ENCODE assay signal across 8 cellular contexts in the genomic region with DNA sequence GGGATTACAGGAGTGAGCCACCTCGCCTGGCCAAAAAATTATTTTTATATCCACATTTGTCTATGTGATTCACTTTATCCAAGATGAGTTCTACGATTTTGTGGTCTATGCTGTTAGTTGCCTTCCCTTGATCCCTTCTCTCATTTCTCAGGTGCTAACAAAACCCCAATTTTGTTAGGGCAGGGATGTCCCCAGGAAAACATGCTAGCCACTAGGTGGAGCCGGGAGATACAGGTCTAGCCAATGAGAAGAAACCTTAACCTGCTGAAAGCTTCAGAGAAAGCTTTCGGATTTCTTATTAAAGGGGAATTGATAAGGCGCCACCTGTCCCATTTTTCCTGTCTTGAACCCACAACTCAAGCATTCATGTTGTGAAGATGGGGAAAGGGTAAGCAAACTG.
DNase-seq lines count a peak whose midpoint lies in the region; ATAC-seq and TF ChIP-seq lines count a peak whose summit lies in the region.

No MANE protein-coding gene starts in this region.

- peak; percentile 67 for TF ChIP-seq CTCF in AG09319 (IDR thresholded peaks at IDR 0.05; ENCODE audit: low read depth, low read length)
- TF ChIP-seq CTCF in HEK293 (tag by site-specific recombination; IDR thresholded peaks at IDR 0.05) = 0 out of 2 replicates have a peak, but pooled peaks have one; percentile 16

- peaks cover 25% of the 10 kb centered on the region for H3K4me1 Mint-ChIP-seq in activated CD4-positive, alpha-beta T cell treated with anti-CD3 and anti-CD28 coated beads for 36 hours

- H3K4me1 ChIP-seq in HEK293 (ENCODE audit: control insufficient read depth, insufficient read depth, low read length) = peaks cover 24% of the 10 kb centered on the region

- peaks cover 1% of the 10 kb centered on the region for H3K9me3 Mint-ChIP-seq in activated CD4-positive, alpha-beta T cell treated with anti-CD3 and anti-CD28 coated beads for 36 hours (ENCODE audit: low read depth)

- peak; percentile 37 for ATAC-seq in activated CD4-positive, alpha-beta T cell treated with anti-CD3 and anti-CD28 coated beads for 36 hours
- no peak for ATAC-seq in GM18870 (IDR thresholded peaks at IDR 0.05; ENCODE audit: unreplicated experiment)

- H3K4me3 Mint-ChIP-seq in activated CD4-positive, alpha-beta T cell treated with anti-CD3 and anti-CD28 coated beads for 36 hours = no peak overlapping the region

- peaks cover 9% of the 10 kb centered on the region for H3K27me3 Mint-ChIP-seq in activated CD4-positive, alpha-beta T cell treated with anti-CD3 and anti-CD28 coated beads for 36 hours

- POLR2A ChIA-PET in HEK293 (lab: Yijun Ruan, JAX) = no interaction called here
- POLR2A ChIA-PET in activated CD4-positive, alpha-beta T cell treated with anti-CD3 and anti-CD28 coated beads for 36 hours (lab: Charles Lee) = interaction anchor here (0.7 kb wide), 1 partner anchor 17 kb away, joined by 3 read pairs; no protein-coding TSS in a partner anchor

- H3K36me3 Mint-ChIP-seq in activated CD4-positive, alpha-beta T cell treated with anti-CD3 and anti-CD28 coated beads for 36 hours (ENCODE audit: low read depth) = no peaks in the 10 kb centered on the region

- H3K9me3 ChIP-seq in HEK293 (ENCODE audit: control insufficient read depth, insufficient read depth, low read depth, low read length) = no peaks in the 10 kb centered on the region

- CTCF ChIA-PET in HEK293 (lab: Yijun Ruan, JAX) = interaction anchor here (0.5 to 1.6 kb wide), 9 partner anchors 11 to 590 kb away, joined by 3 to 8 read pairs (median 3); no protein-coding TSS in a partner anchor
- CTCF ChIA-PET in activated CD4-positive, alpha-beta T cell treated with anti-CD3 and anti-CD28 coated beads for 36 hours (lab: Charles Lee) = interaction anchor here (0.5 to 1.6 kb wide), 11 partner anchors 9 to 985 kb away, joined by 3 to 4 read pairs (median 3); no protein-coding TSS in a partner anchor

- H3K36me3 ChIP-seq in HEK293 (ENCODE audit: control insufficient read depth in 2 of 2, insufficient read depth in 1 of 2, low read length in 2 of 2) = no peaks in the 10 kb centered on the region

- intact Hi-C loops in activated CD4-positive, alpha-beta T cell treated with anti-CD3 and anti-CD28 coated beads for 36 hours (cut with DNase I, micrococcal nuclease) = loop anchor here in 1 of 2 experiments (5.0 kb wide), 1 partner anchor 446 kb away; the partner anchor contains the start of gene PERP
- intact Hi-C loops in posterior cingulate gyrus (cut with DNase I) = no loop called here

- DNase-seq in AG09319 (ENCODE audit: extremely low read depth, low read depth) = no peak
- DNase-seq in activated CD4-positive, alpha-beta T cell treated with anti-CD3 and anti-CD28 coated beads for 36 hours = peak; percentile 64
- DNase-seq in fibroblast of gingiva (ENCODE audit: low read depth) = peak; percentile 13
- peak; percentile 55 for DNase-seq in stimulated activated CD4-positive, alpha-beta T cell treated with anti-CD3 and anti-CD28 coated beads, Interleukin-2, amount 100 ng/mL, for 4 hours (ENCODE audit: low read depth)
- no peak for DNase-seq in posterior cingulate gyrus
- no peak for DNase-seq in T1000 (lab: John Stamatoyannopoulos, UW)

- H3K27ac ChIP-seq in HEK293 (ENCODE audit: extremely low read depth, low read depth, low read length) = no peak overlapping the region

- no peak overlapping the region for H3K4me3 ChIP-seq in HEK293 (ENCODE audit: low read depth, low read length)

- H3K27ac Mint-ChIP-seq in activated CD4-positive, alpha-beta T cell treated with anti-CD3 and anti-CD28 coated beads for 36 hours = no peak overlapping the region

TF ChIP-seq in HEK293, 187 proteins besides CTCF, POLR2A, EP300 and RAD21:
- TF ChIP-seq MEIS1 (CRISPR knock-in tag; IDR thresholded peaks at IDR 0.05; ENCODE audit: borderline replicate concordance) (no peak), REPIN1 (tag by site-specific recombination; IDR thresholded peaks at IDR 0.05; ENCODE audit: low read depth) (no peak), ZNF426 (tag by site-specific recombination; IDR thresholded peaks at IDR 0.05) (no peak), TRIM28 (IDR thresholded peaks at IDR 0.05; ENCODE audit: borderline replicate concordance, low read length) (no peak), ZNF19 (tag by site-specific recombination; IDR thresholded peaks at IDR 0.05; ENCODE audit: low read depth) (no peak)

Comparison
In these comparisons a context has a peak if more than half of its experiments do, and no peak if none do; other contexts are left out.
1. DNase-seq: peak in activated CD4-positive, alpha-beta T cell treated with anti-CD3 and anti-CD28 coated beads for 36 hours (single experiment), fibroblast of gingiva (single experiment) and stimulated activated CD4-positive, alpha-beta T cell treated with anti-CD3 and anti-CD28 coated beads, Interleukin-2, amount 100 ng/mL, for 4 hours (single experiment); none in AG09319 (single experiment), posterior cingulate gyrus (0 of 10) and T1000 (single experiment).